ENCODE assay signal across 8 cellular contexts in the genomic region with DNA sequence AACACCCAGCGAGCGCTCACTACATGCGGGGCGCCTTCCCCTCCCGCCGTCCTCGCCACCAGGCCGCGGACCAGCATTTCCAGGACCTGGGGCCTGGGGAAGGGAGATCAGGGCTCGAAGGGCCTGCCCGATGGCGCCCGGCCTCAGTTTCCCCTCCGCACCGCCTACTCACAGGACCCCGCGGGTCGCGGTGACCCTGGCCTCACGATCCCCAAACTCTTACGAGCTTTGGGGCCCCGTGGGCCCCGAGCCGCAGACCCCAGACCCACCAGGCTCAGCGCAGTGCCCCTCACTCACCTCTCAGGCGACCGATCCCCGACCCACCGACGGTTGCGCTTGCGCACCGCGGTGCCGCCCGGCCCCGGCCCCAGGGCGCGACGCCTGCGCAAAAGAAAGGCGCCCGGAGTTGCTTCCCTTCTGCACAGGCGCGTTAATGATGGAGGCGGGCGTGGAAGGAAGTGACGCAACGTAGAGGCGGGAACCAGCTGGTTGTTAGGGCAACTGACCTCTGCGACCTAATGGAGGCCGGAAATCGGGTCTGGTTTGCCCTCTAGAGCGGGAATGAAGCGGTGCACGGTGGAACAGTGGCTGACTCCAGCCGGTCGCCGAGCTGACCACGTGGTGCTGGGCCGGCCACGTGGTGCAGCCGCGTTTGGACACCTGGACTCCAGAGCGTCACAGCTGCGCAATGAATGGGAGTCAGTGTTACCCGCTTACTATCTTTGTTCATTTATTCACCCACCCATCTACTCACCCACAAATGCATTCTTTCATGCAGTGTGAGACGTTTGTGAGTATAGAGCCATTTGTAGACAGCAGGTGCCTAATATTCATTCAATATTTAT. TPM values are rescaled to one million over a fixed set of nuclear protein-coding genes. Genes with fewer than 3 reads are reported as not detected.
DNase-seq lines count a peak whose midpoint lies in the region; ATAC-seq lines count a peak whose summit lies in the region.

A gene with protein sequence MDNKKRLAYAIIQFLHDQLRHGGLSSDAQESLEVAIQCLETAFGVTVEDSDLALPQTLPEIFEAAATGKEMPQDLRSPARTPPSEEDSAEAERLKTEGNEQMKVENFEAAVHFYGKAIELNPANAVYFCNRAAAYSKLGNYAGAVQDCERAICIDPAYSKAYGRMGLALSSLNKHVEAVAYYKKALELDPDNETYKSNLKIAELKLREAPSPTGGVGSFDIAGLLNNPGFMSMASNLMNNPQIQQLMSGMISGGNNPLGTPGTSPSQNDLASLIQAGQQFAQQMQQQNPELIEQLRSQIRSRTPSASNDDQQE (minus strand): TSS at position 338 of the 845 bp plus-strand sequence. CDS start 14,205 bp downstream, outside the sequence.

- intact Hi-C loops in dendritic cell treated with granulocyte-macrophage colony-stimulating factor and Interleukin-4, amounts not matched to agents 40 ng/mL and 50 ng/mL, for 4 days (cut with micrococcal nuclease), result loop anchor here (1.0 kb wide), 1 partner anchor 8 kb away; no protein-coding TSS in a partner anchor

- H3K4me1 Mint-ChIP-seq in dendritic cell treated with granulocyte-macrophage colony-stimulating factor and Interleukin-4, amounts not matched to agents 40 ng/mL and 50 ng/mL, for 4 days (ENCODE audit: low read depth), result peaks cover 56% of the 10 kb centered on the region

- H3K9me3 Mint-ChIP-seq in dendritic cell treated with granulocyte-macrophage colony-stimulating factor and Interleukin-4, amounts not matched to agents 40 ng/mL and 50 ng/mL, for 4 days, result no peaks in the 10 kb centered on the region

- no peaks in the 10 kb centered on the region for H3K27me3 Mint-ChIP-seq in dendritic cell treated with granulocyte-macrophage colony-stimulating factor and Interleukin-4, amounts not matched to agents 40 ng/mL and 50 ng/mL, for 4 days

- peak; percentile 99 for DNase-seq in CD1c-positive myeloid dendritic cell (ENCODE audit: extremely low spot score)
- peak; percentile 92 for DNase-seq in NCI-H748 treated with DMSO at 0.1 percent for 48 hours (lab: John Stamatoyannopoulos, UW)
- peak; percentile 93 to 98 for DNase-seq in activated CD4-positive, alpha-beta T cell treated with anti-CD3 and anti-CD28 coated beads, Interleukin-2, amount 50 U/mL, for 24 hours (ENCODE audit: low read depth in 1 of 2, low spot score in 1 of 2)
- peak; percentile 99 for DNase-seq in left lobe of liver (ENCODE audit: low spot score)
- peak; percentile 96 for DNase-seq in stimulated activated CD4-positive, alpha-beta T cell treated with anti-CD3 and anti-CD28 coated beads, Interleukin-2, amount 100 ng/mL, for 4 hours (ENCODE audit: low read depth)

- peaks cover 33% of the 10 kb centered on the region for H3K36me3 Mint-ChIP-seq in dendritic cell treated with granulocyte-macrophage colony-stimulating factor and Interleukin-4, amounts not matched to agents 40 ng/mL and 50 ng/mL, for 4 days (ENCODE audit: low read depth)

- peak; percentile 77 for ATAC-seq in GM19372 (IDR thresholded peaks at IDR 0.05; ENCODE audit: low read depth, unreplicated experiment)
- ATAC-seq in HG03558 (IDR thresholded peaks at IDR 0.05; ENCODE audit: extremely low read depth, unreplicated experiment), result peak; percentile 48
- peak; percentile 83 for ATAC-seq in left lobe of liver

- H3K4me3 Mint-ChIP-seq in dendritic cell treated with granulocyte-macrophage colony-stimulating factor and Interleukin-4, amounts not matched to agents 40 ng/mL and 50 ng/mL, for 4 days, result peak within 1 kb of the TSS; percentile 90

- peak within 1 kb of the TSS; percentile 90 for H3K27ac Mint-ChIP-seq in dendritic cell treated with granulocyte-macrophage colony-stimulating factor and Interleukin-4, amounts not matched to agents 40 ng/mL and 50 ng/mL, for 4 days

RNA-seq across cellular contexts. Expression of the gene that starts here (rescaled TPM):
- total RNA-seq in left lobe of liver, result 25.7 TPM

Comparison
In these comparisons a context has a peak if more than half of its experiments do, and no peak if none do; other contexts are left out.
1. Peak in every context shown above with its lines: DNase-seq and ATAC-seq.